Comparison of ENCODE assay signal across 1 cellular context in genomic region chr16:155031-155398, GRCh38.
TF ChIP-seq lines count a peak whose summit lies in the region.

No MANE protein-coding gene starts in this region.

TF ChIP-seq in IMR-90, 13 proteins besides CTCF, POLR2A, EP300 and RAD21:
- TF ChIP-seq CHD1 (IDR thresholded peaks at IDR 0.05; ENCODE audit: low read depth, low read length): no peak
- TF ChIP-seq CEBPB (IDR thresholded peaks at IDR 0.05; ENCODE audit: low read depth, low read length): no peak
- no peak for TF ChIP-seq RCOR1 (IDR thresholded peaks at IDR 0.05; ENCODE audit: insufficient replicate concordance, low read length)
- TF ChIP-seq, protein P1, sequence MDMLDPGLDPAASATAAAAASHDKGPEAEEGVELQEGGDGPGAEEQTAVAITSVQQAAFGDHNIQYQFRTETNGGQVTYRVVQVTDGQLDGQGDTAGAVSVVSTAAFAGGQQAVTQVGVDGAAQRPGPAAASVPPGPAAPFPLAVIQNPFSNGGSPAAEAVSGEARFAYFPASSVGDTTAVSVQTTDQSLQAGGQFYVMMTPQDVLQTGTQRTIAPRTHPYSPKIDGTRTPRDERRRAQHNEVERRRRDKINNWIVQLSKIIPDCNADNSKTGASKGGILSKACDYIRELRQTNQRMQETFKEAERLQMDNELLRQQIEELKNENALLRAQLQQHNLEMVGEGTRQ (IDR thresholded peaks at IDR 0.05; ENCODE audit: low read depth, low read length): no peak
